1 cellular context compared by ENCODE assay signal in the genomic region with DNA sequence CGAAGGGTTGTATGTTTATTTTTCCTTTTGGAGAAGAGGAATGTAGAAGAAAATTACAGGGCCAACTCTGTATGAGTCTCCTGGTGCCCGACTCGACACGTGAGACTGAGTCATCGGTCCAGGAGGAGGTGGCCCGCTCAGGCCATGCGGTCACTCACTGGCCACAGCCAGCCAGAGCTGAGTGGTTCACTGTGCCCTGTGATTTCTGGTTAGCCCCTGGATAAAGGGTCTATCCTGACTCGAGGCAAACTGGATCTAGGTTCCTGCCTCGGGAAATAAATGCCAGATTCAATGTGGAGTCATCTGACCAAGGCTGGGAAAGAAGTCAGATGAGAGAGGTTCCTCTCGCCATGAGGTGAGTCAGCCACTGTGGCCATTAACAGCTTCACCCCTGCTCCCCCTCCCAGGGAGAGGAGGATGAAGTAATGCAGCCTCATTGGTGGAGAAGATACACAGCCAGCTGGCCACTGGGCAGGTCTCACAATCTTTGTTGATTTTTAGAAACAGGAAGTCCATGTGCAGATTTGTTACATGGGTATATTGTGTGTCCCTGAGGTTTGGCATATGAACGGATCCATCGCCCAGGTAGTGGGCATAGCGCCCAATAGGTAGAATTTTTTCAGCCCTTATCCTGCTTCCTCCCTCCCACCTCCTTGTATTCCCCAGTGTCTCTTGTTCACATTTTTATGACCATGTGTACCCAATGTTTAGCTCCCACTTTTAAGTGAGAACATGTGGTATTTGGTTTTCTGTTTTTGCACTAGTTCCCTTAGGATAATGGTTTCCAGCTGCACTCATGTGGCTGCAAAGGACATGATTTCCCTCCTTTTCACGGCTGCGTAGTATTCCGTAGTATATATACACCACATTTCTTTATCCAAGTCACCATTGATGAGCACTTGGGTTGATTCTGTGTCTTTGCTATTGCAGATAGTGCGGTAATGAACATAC.
A peak's percentile ranks its signal among the peaks of the same experiment; 100 is the strongest.
TF ChIP-seq lines count a peak whose summit lies in the region.

No MANE protein-coding gene starts in this region.

TF ChIP-seq in A549, 52 proteins besides CTCF, POLR2A, EP300 and RAD21 (continued from another document):
- TF ChIP-seq, protein P1, sequence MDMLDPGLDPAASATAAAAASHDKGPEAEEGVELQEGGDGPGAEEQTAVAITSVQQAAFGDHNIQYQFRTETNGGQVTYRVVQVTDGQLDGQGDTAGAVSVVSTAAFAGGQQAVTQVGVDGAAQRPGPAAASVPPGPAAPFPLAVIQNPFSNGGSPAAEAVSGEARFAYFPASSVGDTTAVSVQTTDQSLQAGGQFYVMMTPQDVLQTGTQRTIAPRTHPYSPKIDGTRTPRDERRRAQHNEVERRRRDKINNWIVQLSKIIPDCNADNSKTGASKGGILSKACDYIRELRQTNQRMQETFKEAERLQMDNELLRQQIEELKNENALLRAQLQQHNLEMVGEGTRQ (IDR thresholded peaks at IDR 0.05): peak; percentile 79
- TF ChIP-seq SMC3 (IDR thresholded peaks at IDR 0.05) (no peak), RCOR1 (IDR thresholded peaks at IDR 0.05; ENCODE audit: low read depth, low read length) (no peak), GATA3 (IDR thresholded peaks at IDR 0.05; ENCODE audit: borderline replicate concordance) (no peak), BHLHE40 (IDR thresholded peaks at IDR 0.05; ENCODE audit: low read depth, low read length) (peak; percentile 84), ZNF302 (CRISPR knock-in tag; IDR thresholded peaks at IDR 0.05) (no peak), EHMT2 (IDR thresholded peaks at IDR 0.05; ENCODE audit: low read depth) (no peak), CBX8 (IDR thresholded peaks at IDR 0.05) (no peak), FOSB (CRISPR knock-in tag; IDR thresholded peaks at IDR 0.05) (0 out of 2 replicates have a peak, but pooled peaks have one; percentile 38), HDAC2 (IDR thresholded peaks at IDR 0.05) (no peak), PHF8 (IDR thresholded peaks at IDR 0.05; ENCODE audit: borderline replicate concordance, low read depth) (no peak), ESRRA (IDR thresholded peaks at IDR 0.05; ENCODE audit: borderline replicate concordance, low read length) (no peak), TFCP2L1 (CRISPR knock-in tag; IDR thresholded peaks at IDR 0.05) (peak; percentile 56; the same call in 1 of the 2 replicates), EHF (CRISPR knock-in tag; IDR thresholded peaks at IDR 0.05) (no peak), MAFK (IDR thresholded peaks at IDR 0.05; ENCODE audit: partially characterized antibody) (no peak), TP53 (CRISPR knock-in tag; IDR thresholded peaks at IDR 0.05) (no peak), CBX2 (IDR thresholded peaks at IDR 0.05; ENCODE audit: borderline replicate concordance, low read depth) (no peak), HEYL (CRISPR knock-in tag; IDR thresholded peaks at IDR 0.05) (no peak), RARB (CRISPR knock-in tag; IDR thresholded peaks at IDR 0.05) (no peak), ATOH8 (CRISPR knock-in tag; IDR thresholded peaks at IDR 0.05; ENCODE audit: low read depth) (peak; percentile 87), JUN (IDR thresholded peaks at IDR 0.05) (peak; percentile 73 to 74; a peak in 2 of 5 replicates), NPAS2 (CRISPR knock-in tag; IDR thresholded peaks at IDR 0.05; ENCODE audit: borderline replicate concordance) (no peak), FOSL2 (IDR thresholded peaks at IDR 0.05) (peak; percentile 83), FOSL2 (CRISPR knock-in tag; IDR thresholded peaks at IDR 0.05) (peak; percentile 96), CHD4 (IDR thresholded peaks at IDR 0.05; ENCODE audit: borderline replicate concordance) (no peak), MAX (IDR thresholded peaks at IDR 0.05) (peak; percentile 99), KDM1A (IDR thresholded peaks at IDR 0.05; ENCODE audit: low read depth) (peak; percentile 78), POLR2AphosphoS2 (conservative IDR thresholded peaks at IDR 0.05; ENCODE audit: low read length) (no peak), ELK1 (IDR thresholded peaks at IDR 0.05; ENCODE audit: low read depth, low read length) (no peak), CHD2 (IDR thresholded peaks at IDR 0.05; ENCODE audit: low read length, partially characterized antibody) (no peak), SREBF2 (IDR thresholded peaks at IDR 0.05) (no peak), KDM5A (IDR thresholded peaks at IDR 0.05) (no peak), NFE2L2 (conservative IDR thresholded peaks at IDR 0.05; ENCODE audit: low read length) (no peak), MYC (IDR thresholded peaks at IDR 0.05; ENCODE audit: borderline replicate concordance, low read length) (peak; percentile 99), RNF2 (IDR thresholded peaks at IDR 0.05; ENCODE audit: borderline replicate concordance, low read depth) (no peak), HOXB13 (CRISPR knock-in tag; IDR thresholded peaks at IDR 0.05; ENCODE audit: low read depth) (0 out of 2 replicates have a peak, but pooled peaks have one; percentile 55)
- TF ChIP-seq, protein P2, sequence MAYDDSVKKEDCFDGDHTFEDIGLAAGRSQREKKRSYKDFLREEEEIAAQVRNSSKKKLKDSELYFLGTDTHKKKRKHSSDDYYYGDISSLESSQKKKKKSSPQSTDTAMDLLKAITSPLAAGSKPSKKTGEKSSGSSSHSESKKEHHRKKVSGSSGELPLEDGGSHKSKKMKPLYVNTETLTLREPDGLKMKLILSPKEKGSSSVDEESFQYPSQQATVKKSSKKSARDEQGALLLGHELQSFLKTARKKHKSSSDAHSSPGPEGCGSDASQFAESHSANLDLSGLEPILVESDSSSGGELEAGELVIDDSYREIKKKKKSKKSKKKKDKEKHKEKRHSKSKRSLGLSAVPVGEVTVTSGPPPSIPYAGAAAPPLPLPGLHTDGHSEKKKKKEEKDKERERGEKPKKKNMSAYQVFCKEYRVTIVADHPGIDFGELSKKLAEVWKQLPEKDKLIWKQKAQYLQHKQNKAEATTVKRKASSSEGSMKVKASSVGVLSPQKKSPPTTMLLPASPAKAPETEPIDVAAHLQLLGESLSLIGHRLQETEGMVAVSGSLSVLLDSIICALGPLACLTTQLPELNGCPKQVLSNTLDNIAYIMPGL (CRISPR knock-in tag; IDR thresholded peaks at IDR 0.05; ENCODE audit: borderline replicate concordance): no peak
- TF ChIP-seq, protein P3, sequence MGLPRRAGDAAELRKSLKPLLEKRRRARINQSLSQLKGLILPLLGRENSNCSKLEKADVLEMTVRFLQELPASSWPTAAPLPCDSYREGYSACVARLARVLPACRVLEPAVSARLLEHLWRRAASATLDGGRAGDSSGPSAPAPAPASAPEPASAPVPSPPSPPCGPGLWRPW (IDR thresholded peaks at IDR 0.05): no peak
- TF ChIP-seq, protein P4, sequence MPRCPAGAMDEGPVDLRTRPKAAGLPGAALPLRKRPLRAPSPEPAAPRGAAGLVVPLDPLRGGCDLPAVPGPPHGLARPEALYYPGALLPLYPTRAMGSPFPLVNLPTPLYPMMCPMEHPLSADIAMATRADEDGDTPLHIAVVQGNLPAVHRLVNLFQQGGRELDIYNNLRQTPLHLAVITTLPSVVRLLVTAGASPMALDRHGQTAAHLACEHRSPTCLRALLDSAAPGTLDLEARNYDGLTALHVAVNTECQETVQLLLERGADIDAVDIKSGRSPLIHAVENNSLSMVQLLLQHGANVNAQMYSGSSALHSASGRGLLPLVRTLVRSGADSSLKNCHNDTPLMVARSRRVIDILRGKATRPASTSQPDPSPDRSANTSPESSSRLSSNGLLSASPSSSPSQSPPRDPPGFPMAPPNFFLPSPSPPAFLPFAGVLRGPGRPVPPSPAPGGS (IDR thresholded peaks at IDR 0.05): peak; percentile 58; the same call in 1 of the 3 replicates
TF ChIP-seq in A549: peak in this region for 18.
